10 cellular contexts compared by ENCODE assay signal in genomic region chr1:1425753-1426495, GRCh38. TPM values are rescaled to one million over a fixed set of nuclear protein-coding genes. Genes with fewer than 3 reads are reported as not detected.
DNase-seq lines count a peak whose midpoint lies in the region; ATAC-seq, FAIRE-seq and TF ChIP-seq lines count a peak whose summit lies in the region.
"Had no signal": no experiment of that assay in that cellular context is flagged by ENCODE, and none has a peak within 500 bp of the region (broad histone marks: within the 10 kb centered on the region; RNA-seq: fewer than 3 reads in every experiment).

No MANE protein-coding gene starts in this region.

- H3K27me3 Mint-ChIP-seq in GM23338 (ENCODE audit: insufficient read depth, low read depth, poor library complexity) (peaks cover 25% of the 10 kb centered on the region), mesothelial cell of epicardium (ENCODE audit: low read depth) (no peaks in the 10 kb centered on the region)

- H3F3A ChIP-seq in GM23338 (replicated peaks; ENCODE audit: low read depth) (peaks cover 28% of the 10 kb centered on the region), SK-N-SH (replicated peaks; ENCODE audit: insufficient read depth) (peaks cover 3% of the 10 kb centered on the region)

- H3K9me3 ChIP-seq in BE2C, result no peaks in the 10 kb centered on the region
- H3K9me3 ChIP-seq in SK-N-SH, result no peaks in the 10 kb centered on the region

- no peak for FAIRE-seq in urothelium cell line (lab: Jason Lieb, UNC)
- FAIRE-seq: TTC549 had no signal

- no peak overlapping the region for H3K9ac ChIP-seq in SK-N-SH

- H3K4me3 ChIP-seq in BE2C (ENCODE audit: low read depth, low read length) (no peak overlapping the region), GM23338 (peak overlapping the region; percentile 46), dorsolateral prefrontal cortex (peak overlapping the region in 58 of 59 donors; percentile 8 to 74 (median 55)), SK-N-SH (ENCODE audit: low read depth in 2 of 2, low read length in 1 of 2) (no peak overlapping the region)
- H3K4me3 ChIP-seq: skin epidermis had no signal

- H3K27me3 ChIP-seq in BE2C (no peaks in the 10 kb centered on the region), GM23338 (ENCODE audit: insufficient read depth) (no peaks in the 10 kb centered on the region), dorsolateral prefrontal cortex (no peaks in the 10 kb centered on the region), SK-N-SH (ENCODE audit: insufficient read depth) (no peaks in the 10 kb centered on the region)

- peak overlapping the region; percentile 44 for H3K4me3 Mint-ChIP-seq in GM23338
- peak overlapping the region; percentile 46 for H3K4me3 Mint-ChIP-seq in mesothelial cell of epicardium

- peak; percentile 18 for DNase-seq in BE2C
- peak; percentile 69 for DNase-seq in GM23338 (ENCODE audit: low spot score)
- peak in 9 of 10 donors; percentile 67 to 89 (median 78) for DNase-seq in dorsolateral prefrontal cortex
- DNase-seq in mesothelial cell of epicardium (ENCODE audit: low spot score in 2 of 2, unreplicated experiment in 2 of 2), result no peak
- DNase-seq in urothelium cell line (ENCODE audit: low spot score), result no peak
- no peak for DNase-seq in A172 (ENCODE audit: low spot score)
- no peak for DNase-seq in OCI-M1 (lab: John Stamatoyannopoulos, UW)
- DNase-seq in SK-N-SH, result no peak

- intact Hi-C loops in dorsolateral prefrontal cortex (cut with DNase I), result loop anchor here (1.0 to 5.0 kb wide), 2 partner anchors 8 to 119 kb away; partner anchors contain the start of genes ACAP3 (in 1 of the 2) and PUSL1 (in 1 of the 2)

- H3K4me2 ChIP-seq in GM23338 (peak overlapping the region; percentile 72), SK-N-SH (no peak overlapping the region)

- H3K4me1 Mint-ChIP-seq in GM23338 (peaks cover 42% of the 10 kb centered on the region), mesothelial cell of epicardium (peaks cover 47% of the 10 kb centered on the region)

- ATAC-seq in GM23338, result peak; percentile 48

- H3K4me1 ChIP-seq in BE2C (peaks cover 9% of the 10 kb centered on the region), GM23338 (ENCODE audit: insufficient read depth) (peaks cover 39% of the 10 kb centered on the region), SK-N-SH (ENCODE audit: control insufficient read depth in 1 of 2, insufficient read depth in 2 of 2, low read depth in 1 of 2, low read length in 1 of 2) (peaks cover 0 to 5% of the 10 kb centered on the region in 2 experiments; a peak in 2 of 4 replicates)

- H3K27ac ChIP-seq in GM23338 (ENCODE audit: low read depth) (no peak overlapping the region), dorsolateral prefrontal cortex (peak overlapping the region; percentile 65 to 100 (median 97)), SK-N-SH (ENCODE audit: low read depth in 2 of 2, low read length in 1 of 2) (no peak overlapping the region)

- no peaks in the 10 kb centered on the region for H4K20me1 ChIP-seq in GM23338 (replicated peaks; ENCODE audit: insufficient read depth)
- no peaks in the 10 kb centered on the region for H4K20me1 ChIP-seq in SK-N-SH (ENCODE audit: insufficient read depth)

- peaks cover 4% of the 10 kb centered on the region; the same call in 2 of the 3 replicates for H3K36me3 Mint-ChIP-seq in GM23338 (ENCODE audit: low read depth)
- H3K36me3 Mint-ChIP-seq in mesothelial cell of epicardium, result no peaks in the 10 kb centered on the region

- WGBS in SK-N-SH (ENCODE audit: low lambda C conversion rate), result 76% methylated on average over 5 of the region's 33 CpGs

- H3K9me2 ChIP-seq in GM23338 (ENCODE audit: insufficient read depth) (no peaks in the 10 kb centered on the region), SK-N-SH (no peaks in the 10 kb centered on the region)

- H3K79me2 ChIP-seq in GM23338 (replicated peaks; ENCODE audit: insufficient read depth) (no peaks in the 10 kb centered on the region), SK-N-SH (ENCODE audit: insufficient read depth) (no peaks in the 10 kb centered on the region)

- no peak for TF ChIP-seq RAD21 in SK-N-SH (IDR thresholded peaks at IDR 0.05; ENCODE audit: low read length)

- CTCF ChIA-PET in SK-N-SH (lab: Yijun Ruan, JAX), result no interaction called here

- H3K9me3 Mint-ChIP-seq in GM23338, result peaks cover 10% of the 10 kb centered on the region
- no peaks in the 10 kb centered on the region for H3K9me3 Mint-ChIP-seq in mesothelial cell of epicardium

- TF ChIP-seq CTCF in BE2C (IDR thresholded peaks at IDR 0.05; ENCODE audit: low read depth, low read length), result no peak
- no peak for TF ChIP-seq CTCF in GM23338 (conservative IDR thresholded peaks at IDR 0.05; ENCODE audit: low read depth in 2 of 2)
- TF ChIP-seq CTCF in dorsolateral prefrontal cortex (IDR thresholded peaks at IDR 0.05 in 54 of 56, conservative IDR thresholded peaks at IDR 0.05 in 2 of 56; ENCODE audit: low read depth in 1 of 56, partially characterized antibody in 56 of 56), result peak in 11 of 56 donors; percentile 4 to 31 (median 18)
- no peak for TF ChIP-seq CTCF in mesothelial cell of epicardium (IDR thresholded peaks at IDR 0.05; ENCODE audit: unreplicated experiment)
- no peak for TF ChIP-seq CTCF in SK-N-SH (IDR thresholded peaks at IDR 0.05)

- H2AFZ ChIP-seq in GM23338, result no peak overlapping the region
- no peak overlapping the region for H2AFZ ChIP-seq in SK-N-SH (ENCODE audit: low read depth)

- H3K27ac Mint-ChIP-seq in GM23338 (0 out of 2 replicates have a peak overlapping the region, but pooled peaks have one; percentile 52), mesothelial cell of epicardium (peak overlapping the region; percentile 85)

- POLR2A ChIA-PET in SK-N-SH (lab: Yijun Ruan, JAX), result no interaction called here

- H3K36me3 ChIP-seq in BE2C (no peaks in the 10 kb centered on the region), GM23338 (ENCODE audit: insufficient read depth) (no peaks in the 10 kb centered on the region), SK-N-SH (replicated peaks in 1 of 2; ENCODE audit: control insufficient read depth in 1 of 2, insufficient read depth in 2 of 2, low read length in 1 of 2) (no peaks in the 10 kb centered on the region)

- no peak for TF ChIP-seq EP300 in SK-N-SH (IDR thresholded peaks at IDR 0.05; ENCODE audit: borderline replicate concordance in 1 of 2, low read depth in 1 of 2, low read length in 1 of 2)

TF ChIP-seq in GM23338, 12 proteins besides CTCF, POLR2A, EP300 and RAD21 (continues in another document):
- no peak for TF ChIP-seq ZNF114 (CRISPR knock-in tag; IDR thresholded peaks at IDR 0.05)

TF ChIP-seq in SK-N-SH, 30 proteins besides CTCF, POLR2A, EP300 and RAD21 (continues in another document):
- no peak for TF ChIP-seq JUND (IDR thresholded peaks at IDR 0.05)

RNA-seq across cellular contexts. Expression of gene ANKRD65, which starts 4.8 kb away (rescaled TPM):
- polyA plus RNA-seq in BE2C (2012; ENCODE audit: insufficient read depth, insufficient read length, low read depth), result 0.36 TPM
- total RNA-seq in GM23338 (2014; rRNA removed; shearing (Covaris generic)), result 1.7 and 1.8 TPM in 2 replicates
- polyA plus RNA-seq in GM23338 (2016; fragmentation: Nextera tagmentation; extraction: Ambion mirVana), result 1.6 and 2.6 TPM in 2 replicates
- 10 to 100 TPM in 118 of 120 experiments, 1 to 10 TPM in 2; 4.0 to 63.5 (median 26.5) TPM for total RNA-seq in dorsolateral prefrontal cortex
- total RNA-seq in mesothelial cell of epicardium, result 10.9 to 12.3 TPM (median 11.3 TPM) in 3 replicates
- total RNA-seq in A172 (2014; rRNA removed; shearing (Covaris generic)), result 0.12 TPM in 1 of 2 replicates, not detected in the other
- 0.06 and 0.07 TPM in 2 replicates for polyA plus RNA-seq in SK-N-SH (2012; rRNA removed)
- polyA plus RNA-seq in SK-N-SH (2012; cell fraction: cytosol; rRNA removed), result 0.04 and 0.05 TPM in 2 replicates
- 0.43 and 0.46 TPM in 2 replicates for polyA plus RNA-seq in SK-N-SH (2012; cell fraction: nucleus; rRNA removed)

RNA-seq across cellular contexts. Expression of gene VWA1, which starts 9.6 kb away (rescaled TPM):
- 33.2 TPM for polyA plus RNA-seq in BE2C (2012; ENCODE audit: insufficient read depth, insufficient read length, low read depth)
- total RNA-seq in GM23338 (2014; rRNA removed; shearing (Covaris generic)), result 21.9 and 31.5 TPM in 2 replicates
- polyA plus RNA-seq in GM23338 (2016; fragmentation: Nextera tagmentation; extraction: Ambion mirVana) (7.2 and 7.9 TPM in 2 replicates), SK-N-SH (2012; rRNA removed) (5.3 and 7.4 TPM in 2 replicates)
- total RNA-seq in dorsolateral prefrontal cortex (100 to 1,000 TPM in 33 of 120 experiments, 10 to 100 TPM in 87; 27.4 to 258 (median 73.3) TPM), mesothelial cell of epicardium (57.0 to 59.1 TPM (median 57.7 TPM) in 3 replicates)
- 0.91 and 2.0 TPM in 2 replicates for total RNA-seq in A172 (2014; rRNA removed; shearing (Covaris generic))
- polyA plus RNA-seq in SK-N-SH (2012; cell fraction: cytosol; rRNA removed), result 3.2 and 5.0 TPM in 2 replicates
- polyA plus RNA-seq in SK-N-SH (2012; cell fraction: nucleus; rRNA removed), result 5.7 and 8.5 TPM in 2 replicates

RNA-seq across cellular contexts. Expression of gene MRPL20, which starts 18.8 kb away (rescaled TPM):
- 709 TPM for polyA plus RNA-seq in BE2C (2012; ENCODE audit: insufficient read depth, insufficient read length, low read depth)
- total RNA-seq in GM23338 (2014; rRNA removed; shearing (Covaris generic)), result 158 and 173 TPM in 2 replicates
- polyA plus RNA-seq in GM23338 (2016; fragmentation: Nextera tagmentation; extraction: Ambion mirVana), result 319 and 344 TPM in 2 replicates
- 100 to 1,000 TPM in 12 of 120 experiments, 10 to 100 TPM in 108; 56.0 to 114 (median 86.3) TPM for total RNA-seq in dorsolateral prefrontal cortex
- 87.9 to 98.2 TPM (median 94.7 TPM) in 3 replicates for total RNA-seq in mesothelial cell of epicardium
- 117 and 151 TPM in 2 replicates for total RNA-seq in A172 (2014; rRNA removed; shearing (Covaris generic))
- polyA plus RNA-seq in SK-N-SH (2012; rRNA removed), result 159 and 210 TPM in 2 replicates
- polyA plus RNA-seq in SK-N-SH (2012; cell fraction: cytosol; rRNA removed), result 202 and 236 TPM in 2 replicates
- polyA plus RNA-seq in SK-N-SH (2012; cell fraction: nucleus; rRNA removed), result 104 and 133 TPM in 2 replicates

RNA-seq across cellular contexts. Expression of gene ATAD3C, which starts 23.6 kb away (rescaled TPM):
- polyA plus RNA-seq in BE2C (2012; ENCODE audit: insufficient read depth, insufficient read length, low read depth), result 20.1 TPM
- total RNA-seq in GM23338 (2014; rRNA removed; shearing (Covaris generic)), result 0.45 and 1.2 TPM in 2 replicates
- polyA plus RNA-seq in GM23338 (2016; fragmentation: Nextera tagmentation; extraction: Ambion mirVana), result 1.1 and 1.3 TPM in 2 replicates
- 10 to 100 TPM in 10 of 120 experiments, 1 to 10 TPM in 109, under 1 TPM in 1; 0.94 to 16.5 (median 3.5) TPM for total RNA-seq in dorsolateral prefrontal cortex
- total RNA-seq in mesothelial cell of epicardium, result 2.2 to 3.9 TPM (median 2.9 TPM) in 3 replicates
- not detected in 2 replicates for total RNA-seq in A172 (2014; rRNA removed; shearing (Covaris generic))
- 0.38 and 0.49 TPM in 2 replicates for polyA plus RNA-seq in SK-N-SH (2012; rRNA removed)
- 0.22 and 0.27 TPM in 2 replicates for polyA plus RNA-seq in SK-N-SH (2012; cell fraction: cytosol; rRNA removed)
- 0.37 and 0.52 TPM in 2 replicates for polyA plus RNA-seq in SK-N-SH (2012; cell fraction: nucleus; rRNA removed)

RNA-seq across cellular contexts. Expression of gene CCNL2, which starts 26.8 kb away (rescaled TPM):
- 491 TPM for polyA plus RNA-seq in BE2C (2012; ENCODE audit: insufficient read depth, insufficient read length, low read depth)
- total RNA-seq in GM23338 (2014; rRNA removed; shearing (Covaris generic)), result 146 and 147 TPM in 2 replicates
- polyA plus RNA-seq in GM23338 (2016; fragmentation: Nextera tagmentation; extraction: Ambion mirVana), result 99.4 and 115 TPM in 2 replicates
- total RNA-seq in dorsolateral prefrontal cortex, result 100 to 1,000 TPM; 111 to 235 (median 165) TPM
- 396 to 423 TPM (median 405 TPM) in 3 replicates for total RNA-seq in mesothelial cell of epicardium
- 35.6 and 43.2 TPM in 2 replicates for total RNA-seq in A172 (2014; rRNA removed; shearing (Covaris generic))
- polyA plus RNA-seq in SK-N-SH (2012; rRNA removed), result 362 and 475 TPM in 2 replicates
- 51.6 and 68.2 TPM in 2 replicates for polyA plus RNA-seq in SK-N-SH (2012; cell fraction: cytosol; rRNA removed)
- polyA plus RNA-seq in SK-N-SH (2012; cell fraction: nucleus; rRNA removed), result 3,259 and 3,720 TPM in 2 replicates

Comparison
In these comparisons a context has a peak if more than half of its experiments do, and no peak if none do; other contexts are left out.
1. DNase-seq: peak in BE2C (single experiment), GM23338 (single experiment) and dorsolateral prefrontal cortex (9 of 10); none in mesothelial cell of epicardium (0 of 2), urothelium cell line (single experiment), A172 (single experiment), OCI-M1 (single experiment) and SK-N-SH (single experiment).
2. H3K4me3 ChIP-seq: peak in GM23338 (single experiment) and dorsolateral prefrontal cortex (58 of 59); none in BE2C (single experiment) and SK-N-SH (0 of 2).
3. H3K27ac ChIP-seq: peak in dorsolateral prefrontal cortex (59 of 59); none in GM23338 (single experiment) and SK-N-SH (0 of 2).